In the genomic region with DNA sequence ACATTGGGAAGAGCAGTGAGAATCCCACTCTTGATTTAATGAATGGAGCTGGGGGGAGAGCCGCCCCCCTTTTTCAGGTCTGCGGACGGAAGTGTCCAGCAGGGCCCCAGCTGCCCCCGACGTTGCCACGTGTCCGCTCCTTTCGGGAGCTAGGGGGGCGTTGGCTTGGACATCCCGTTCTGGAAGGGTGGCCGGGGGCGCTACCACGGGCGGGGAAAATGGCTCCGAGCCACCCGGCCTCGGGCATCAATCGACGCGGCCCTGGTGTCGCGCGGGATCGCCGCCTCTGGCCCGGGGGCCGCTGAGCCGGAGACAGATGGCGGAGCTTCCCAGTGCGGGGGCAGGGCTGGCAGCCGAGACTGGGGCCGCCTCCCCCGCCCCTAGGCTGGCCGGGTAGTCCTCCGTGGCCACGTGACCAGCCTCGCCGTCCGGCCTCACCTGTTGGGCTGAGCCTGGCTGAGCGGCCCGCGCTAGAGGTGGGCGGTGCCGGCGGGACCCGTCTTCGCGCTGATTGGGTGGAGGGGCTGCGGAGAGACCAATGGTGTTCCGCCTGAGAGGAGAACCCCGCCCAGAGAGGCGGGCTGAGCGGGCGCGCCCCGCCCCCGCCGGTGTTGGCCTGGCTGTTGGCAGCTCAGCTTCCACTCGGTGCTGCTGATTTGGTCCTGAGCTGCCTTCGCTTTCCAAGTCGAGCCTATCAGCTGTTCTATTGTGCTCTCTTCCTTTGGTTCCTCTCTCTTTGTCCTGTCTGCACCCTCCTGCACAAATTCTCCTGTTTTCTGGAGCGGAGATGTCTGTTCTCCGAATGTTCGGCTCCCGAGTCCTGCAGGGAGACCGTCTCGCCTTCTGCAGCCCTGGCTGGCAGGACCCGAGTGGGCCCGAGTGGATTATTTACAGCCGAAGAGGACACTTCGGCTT, we compare ENCODE assay signal across 9 cellular contexts. TPM values are rescaled to one million over a fixed set of nuclear protein-coding genes. Genes with fewer than 3 reads are reported as not detected.
A peak's percentile ranks its signal among the peaks of the same experiment; 100 is the strongest.
DNase-seq lines count a peak whose midpoint lies in the region; ATAC-seq lines count a peak whose summit lies in the region.
"Had no signal": no experiment of that assay in that cellular context is flagged by ENCODE, and none has a peak within 500 bp of the region (broad histone marks: within the 10 kb centered on the region; RNA-seq: fewer than 3 reads in every experiment).

No MANE protein-coding gene starts in this region.

- no peaks in the 10 kb centered on the region for H3K36me3 ChIP-seq in MG63
- H3K36me3 ChIP-seq in skeletal muscle satellite cell (ENCODE audit: insufficient read depth, low read length), result peaks cover 5% of the 10 kb centered on the region

- peak; percentile 96 for ATAC-seq in activated CD4-positive, CD25-positive, alpha-beta regulatory T cell treated with anti-CD3 and anti-CD28 coated beads, Interleukin-2, amount 50 U/mL, for 24 hours
- no peak for ATAC-seq in GM21367 (IDR thresholded peaks at IDR 0.05; ENCODE audit: unreplicated experiment)

- H3K27ac ChIP-seq in caudate nucleus (ENCODE audit: low read depth, low read length), result no peak overlapping the region

- peak overlapping the region; percentile 95 for H3K9ac ChIP-seq in skeletal muscle satellite cell (ENCODE audit: low read depth, low read length)

- peaks cover 55% of the 10 kb centered on the region for H3K4me1 ChIP-seq in skeletal muscle satellite cell (ENCODE audit: control insufficient read depth, insufficient read depth, low read length)

- no peaks in the 10 kb centered on the region for H3K9me3 ChIP-seq in MG63
- H3K9me3 ChIP-seq in skeletal muscle satellite cell (replicated peaks; ENCODE audit: low read length), result no peaks in the 10 kb centered on the region

- peak overlapping the region; percentile 95 for H3K4me2 ChIP-seq in skeletal muscle satellite cell (ENCODE audit: low read length)

- H3K4me3 ChIP-seq in MG63, result peak overlapping the region; percentile 42
- peak overlapping the region; percentile 75 for H3K4me3 ChIP-seq in skeletal muscle satellite cell (ENCODE audit: low read length)

- peak; percentile 57 for DNase-seq in NK-92 (lab: John Stamatoyannopoulos, UW; ENCODE audit: unreplicated experiment)
- DNase-seq in NK-92 treated with Interleukin-12 subunit alpha and Interleukin-12 subunit beta, amount 100 ng/mL, for 24 hours (lab: John Stamatoyannopoulos, UW), result no peak
- peak; percentile 86 for DNase-seq in MG63
- DNase-seq in caudate nucleus (lab: John Stamatoyannopoulos, UW), result peak in 55 of 61 donors; percentile 3 to 97 (median 45)
- DNase-seq in iPS-NIHi11 (ENCODE audit: low spot score), result peak; percentile 93
- DNase-seq: DND-41 had no signal

- H3K27me3 ChIP-seq in MG63, result no peaks in the 10 kb centered on the region
- H3K27me3 ChIP-seq in skeletal muscle satellite cell (ENCODE audit: control insufficient read depth, insufficient read depth, low read length), result no peaks in the 10 kb centered on the region

RNA-seq across cellular contexts. Expression of a gene that starts 8.3 kb away (rescaled TPM):
- 0.27 and 0.49 TPM in 2 replicates for total RNA-seq in MG63 (2014; rRNA removed; shearing (Covaris generic); ENCODE audit: low replicate concordance)
- total RNA-seq in skeletal muscle satellite cell (2012; rRNA removed), result 31.4 and 34.9 TPM in 2 replicates
